ENCODE assay signal across 1 cellular context in the genomic region with DNA sequence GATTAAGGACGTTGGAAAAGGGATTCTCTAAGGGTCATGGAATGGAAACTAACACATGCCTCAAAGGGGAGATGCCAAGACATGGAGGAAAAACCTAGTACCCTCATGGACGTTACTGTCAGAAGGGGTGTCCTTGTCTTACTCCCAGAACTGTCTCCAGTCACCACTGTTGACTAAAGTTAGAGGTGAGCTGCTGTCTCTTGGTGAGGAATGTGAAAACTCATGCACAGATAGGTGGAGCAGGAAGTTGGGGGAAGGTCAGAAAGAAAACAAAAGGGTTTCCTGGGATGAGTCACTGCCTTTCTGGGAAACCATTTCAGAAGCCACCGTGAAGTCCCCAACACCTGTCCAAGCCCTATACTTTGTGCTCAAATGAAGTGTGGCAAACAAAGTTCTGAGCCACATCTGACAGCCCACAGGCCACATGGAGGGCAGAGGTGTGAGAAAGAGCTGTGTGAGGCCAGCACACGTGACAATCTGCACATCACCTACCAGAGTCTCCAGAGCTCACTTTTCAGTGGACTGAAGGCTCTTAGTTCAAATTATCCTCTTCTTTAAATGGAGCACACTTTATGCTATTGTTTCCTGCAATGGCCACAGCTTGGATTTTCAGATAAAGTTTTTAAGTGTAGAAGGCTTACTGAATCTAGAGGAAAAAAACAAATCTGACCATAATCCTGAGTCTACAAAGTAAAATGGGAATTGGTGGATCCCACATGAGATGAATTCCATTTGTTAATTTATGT.
TF ChIP-seq lines count a peak whose summit lies in the region.

No MANE protein-coding gene starts in this region.

TF ChIP-seq in HepG2, 621 proteins besides CTCF, POLR2A, EP300 and RAD21 (continued from another document and continues in another):
- TF ChIP-seq, protein P1, sequence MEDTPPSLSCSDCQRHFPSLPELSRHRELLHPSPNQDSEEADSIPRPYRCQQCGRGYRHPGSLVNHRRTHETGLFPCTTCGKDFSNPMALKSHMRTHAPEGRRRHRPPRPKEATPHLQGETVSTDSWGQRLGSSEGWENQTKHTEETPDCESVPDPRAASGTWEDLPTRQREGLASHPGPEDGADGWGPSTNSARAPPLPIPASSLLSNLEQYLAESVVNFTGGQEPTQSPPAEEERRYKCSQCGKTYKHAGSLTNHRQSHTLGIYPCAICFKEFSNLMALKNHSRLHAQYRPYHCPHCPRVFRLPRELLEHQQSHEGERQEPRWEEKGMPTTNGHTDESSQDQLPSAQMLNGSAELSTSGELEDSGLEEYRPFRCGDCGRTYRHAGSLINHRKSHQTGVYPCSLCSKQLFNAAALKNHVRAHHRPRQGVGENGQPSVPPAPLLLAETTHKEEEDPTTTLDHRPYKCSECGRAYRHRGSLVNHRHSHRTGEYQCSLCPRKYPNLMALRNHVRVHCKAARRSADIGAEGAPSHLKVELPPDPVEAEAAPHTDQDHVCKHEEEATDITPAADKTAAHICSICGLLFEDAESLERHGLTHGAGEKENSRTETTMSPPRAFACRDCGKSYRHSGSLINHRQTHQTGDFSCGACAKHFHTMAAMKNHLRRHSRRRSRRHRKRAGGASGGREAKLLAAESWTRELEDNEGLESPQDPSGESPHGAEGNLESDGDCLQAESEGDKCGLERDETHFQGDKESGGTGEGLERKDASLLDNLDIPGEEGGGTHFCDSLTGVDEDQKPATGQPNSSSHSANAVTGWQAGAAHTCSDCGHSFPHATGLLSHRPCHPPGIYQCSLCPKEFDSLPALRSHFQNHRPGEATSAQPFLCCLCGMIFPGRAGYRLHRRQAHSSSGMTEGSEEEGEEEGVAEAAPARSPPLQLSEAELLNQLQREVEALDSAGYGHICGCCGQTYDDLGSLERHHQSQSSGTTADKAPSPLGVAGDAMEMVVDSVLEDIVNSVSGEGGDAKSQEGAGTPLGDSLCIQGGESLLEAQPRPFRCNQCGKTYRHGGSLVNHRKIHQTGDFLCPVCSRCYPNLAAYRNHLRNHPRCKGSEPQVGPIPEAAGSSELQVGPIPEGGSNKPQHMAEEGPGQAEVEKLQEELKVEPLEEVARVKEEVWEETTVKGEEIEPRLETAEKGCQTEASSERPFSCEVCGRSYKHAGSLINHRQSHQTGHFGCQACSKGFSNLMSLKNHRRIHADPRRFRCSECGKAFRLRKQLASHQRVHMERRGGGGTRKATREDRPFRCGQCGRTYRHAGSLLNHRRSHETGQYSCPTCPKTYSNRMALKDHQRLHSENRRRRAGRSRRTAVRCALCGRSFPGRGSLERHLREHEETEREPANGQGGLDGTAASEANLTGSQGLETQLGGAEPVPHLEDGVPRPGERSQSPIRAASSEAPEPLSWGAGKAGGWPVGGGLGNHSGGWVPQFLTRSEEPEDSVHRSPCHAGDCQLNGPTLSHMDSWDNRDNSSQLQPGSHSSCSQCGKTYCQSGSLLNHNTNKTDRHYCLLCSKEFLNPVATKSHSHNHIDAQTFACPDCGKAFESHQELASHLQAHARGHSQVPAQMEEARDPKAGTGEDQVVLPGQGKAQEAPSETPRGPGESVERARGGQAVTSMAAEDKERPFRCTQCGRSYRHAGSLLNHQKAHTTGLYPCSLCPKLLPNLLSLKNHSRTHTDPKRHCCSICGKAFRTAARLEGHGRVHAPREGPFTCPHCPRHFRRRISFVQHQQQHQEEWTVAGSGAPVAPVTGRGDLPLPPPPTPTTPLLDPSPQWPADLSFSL (CRISPR knock-in tag; IDR thresholded peaks at IDR 0.05) = peak; percentile 83; the same call in 1 of the 2 replicates
- TF ChIP-seq ETV6 (CRISPR knock-in tag; conservative IDR thresholded peaks at IDR 0.05) (peak; percentile 97), ZC3H13 (CRISPR knock-in tag; IDR thresholded peaks at IDR 0.05) (peak; percentile 67; the same call in 1 of the 2 replicates), MXD4 (CRISPR knock-in tag; IDR thresholded peaks at IDR 0.05) (peak; percentile 100), IKZF4 (CRISPR knock-in tag; IDR thresholded peaks at IDR 0.05; ENCODE audit: borderline replicate concordance, low read depth, not compliant biosample characterization) (peak; percentile 98), CENPT (CRISPR knock-in tag; IDR thresholded peaks at IDR 0.05; ENCODE audit: low read depth) (peak; percentile 86; the same call in 1 of the 2 replicates), YEATS2 (CRISPR knock-in tag; IDR thresholded peaks at IDR 0.05; ENCODE audit: borderline replicate concordance) (peak; percentile 97; the same call in 1 of the 2 replicates), ZNF879 (CRISPR knock-in tag; IDR thresholded peaks at IDR 0.05) (peak; percentile 95), SIX4 (CRISPR knock-in tag; IDR thresholded peaks at IDR 0.05) (peak; percentile 94), CHD4 (IDR thresholded peaks at IDR 0.05; ENCODE audit: borderline replicate concordance, low read length) (peak; percentile 71; the same call in 1 of the 2 replicates), EED (CRISPR knock-in tag; IDR thresholded peaks at IDR 0.05) (peak; percentile 78; the same call in 1 of the 2 replicates), ZNF777 (CRISPR knock-in tag; IDR thresholded peaks at IDR 0.05) (no peak), POLR2G (IDR thresholded peaks at IDR 0.05; ENCODE audit: low read depth, low read length) (peak; percentile 79), ZBTB20 (CRISPR knock-in tag; IDR thresholded peaks at IDR 0.05; ENCODE audit: borderline replicate concordance, low read depth) (peak; percentile 99), U2AF2 (IDR thresholded peaks at IDR 0.05; ENCODE audit: low read depth, low read length) (no peak), BRCA1 (CRISPR knock-in tag; IDR thresholded peaks at IDR 0.05) (peak; percentile 98; the same call in 1 of the 2 replicates), MEIS2 (CRISPR knock-in tag; IDR thresholded peaks at IDR 0.05) (peak; percentile 99), ZFP37 (CRISPR knock-in tag; IDR thresholded peaks at IDR 0.05; ENCODE audit: borderline replicate concordance) (peak; percentile 100), ZIK1 (CRISPR knock-in tag; IDR thresholded peaks at IDR 0.05; ENCODE audit: borderline replicate concordance, low read depth) (peak; percentile 99), FLYWCH1 (CRISPR knock-in tag; IDR thresholded peaks at IDR 0.05) (no peak), DPF2 (CRISPR knock-in tag; IDR thresholded peaks at IDR 0.05; ENCODE audit: borderline replicate concordance, low read depth) (peak; percentile 91), ZNF766 (CRISPR knock-in tag; IDR thresholded peaks at IDR 0.05; ENCODE audit: borderline replicate concordance) (peak; percentile 99), PAX8 (CRISPR knock-in tag; IDR thresholded peaks at IDR 0.05; ENCODE audit: borderline replicate concordance) (no peak), EZH2 (conservative IDR thresholded peaks at IDR 0.05; ENCODE audit: low read depth, low read length) (no peak), PHF21A (CRISPR knock-in tag; IDR thresholded peaks at IDR 0.05) (no peak), ZSCAN29 (CRISPR knock-in tag; conservative IDR thresholded peaks at IDR 0.05) (peak; percentile 85; the same call in 1 of the 2 replicates), HES4 (CRISPR knock-in tag; IDR thresholded peaks at IDR 0.05; ENCODE audit: borderline replicate concordance) (peak; percentile 64; the same call in 1 of the 2 replicates), ZNF430 (CRISPR knock-in tag; IDR thresholded peaks at IDR 0.05) (peak; percentile 100), ZNF678 (CRISPR knock-in tag; IDR thresholded peaks at IDR 0.05) (no peak), ZNF317 (CRISPR knock-in tag; IDR thresholded peaks at IDR 0.05) (peak; percentile 96), ZBTB21 (CRISPR knock-in tag; IDR thresholded peaks at IDR 0.05) (peak; percentile 83), ZNF749 (CRISPR knock-in tag; IDR thresholded peaks at IDR 0.05; ENCODE audit: borderline replicate concordance) (peak; percentile 99), ZSCAN25 (CRISPR knock-in tag; IDR thresholded peaks at IDR 0.05) (peak; percentile 83; the same call in 1 of the 2 replicates), ARID2 (CRISPR knock-in tag; IDR thresholded peaks at IDR 0.05; ENCODE audit: borderline replicate concordance) (peak; percentile 100), ISX (CRISPR knock-in tag; conservative IDR thresholded peaks at IDR 0.05) (no peak), ZNF124 (CRISPR knock-in tag; IDR thresholded peaks at IDR 0.05) (peak; percentile 53; the same call in 1 of the 2 replicates), ZNF180 (CRISPR knock-in tag; IDR thresholded peaks at IDR 0.05; ENCODE audit: borderline replicate concordance, low read depth) (no peak), ZNF552 (CRISPR knock-in tag; IDR thresholded peaks at IDR 0.05; ENCODE audit: borderline replicate concordance) (peak; percentile 100), NFYB (CRISPR knock-in tag; IDR thresholded peaks at IDR 0.05) (no peak; the same call in 1 of the 2 replicates), NR3C1 (CRISPR knock-in tag; IDR thresholded peaks at IDR 0.05) (no peak), ZNF44 (CRISPR knock-in tag; IDR thresholded peaks at IDR 0.05) (peak; percentile 98), GTF3A (CRISPR knock-in tag; conservative IDR thresholded peaks at IDR 0.05) (no peak; the same call in 1 of the 2 replicates)
- TF ChIP-seq, protein P2, sequence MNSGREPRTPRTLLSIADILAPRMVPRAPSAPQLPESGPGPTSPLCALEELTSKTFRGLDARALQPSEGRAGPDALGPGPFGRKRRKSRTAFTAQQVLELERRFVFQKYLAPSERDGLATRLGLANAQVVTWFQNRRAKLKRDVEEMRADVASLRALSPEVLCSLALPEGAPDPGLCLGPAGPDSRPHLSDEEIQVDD (CRISPR knock-in tag; IDR thresholded peaks at IDR 0.05; ENCODE audit: borderline replicate concordance) = peak; percentile 96
- TF ChIP-seq, protein P3, sequence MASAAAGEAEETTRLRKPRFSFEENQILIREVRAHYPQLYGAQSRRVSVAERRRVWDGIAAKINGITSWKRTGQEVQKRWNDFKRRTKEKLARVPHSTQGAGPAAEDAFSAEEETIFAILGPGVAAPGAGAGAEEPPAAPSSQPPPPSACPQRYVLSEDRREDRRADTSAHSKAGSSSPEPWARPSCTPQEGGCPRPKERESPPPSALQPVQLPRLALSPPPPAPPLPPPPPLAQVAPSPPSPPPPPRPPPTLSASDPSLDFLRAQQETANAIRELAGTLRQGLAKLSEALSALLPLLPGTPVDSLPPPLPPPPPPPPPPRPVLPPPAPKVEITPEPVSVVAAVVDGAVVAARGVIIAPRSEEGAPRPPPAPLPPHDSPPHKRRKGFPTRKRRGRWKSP (CRISPR knock-in tag; IDR thresholded peaks at IDR 0.05) = no peak
- TF ChIP-seq, protein P4, sequence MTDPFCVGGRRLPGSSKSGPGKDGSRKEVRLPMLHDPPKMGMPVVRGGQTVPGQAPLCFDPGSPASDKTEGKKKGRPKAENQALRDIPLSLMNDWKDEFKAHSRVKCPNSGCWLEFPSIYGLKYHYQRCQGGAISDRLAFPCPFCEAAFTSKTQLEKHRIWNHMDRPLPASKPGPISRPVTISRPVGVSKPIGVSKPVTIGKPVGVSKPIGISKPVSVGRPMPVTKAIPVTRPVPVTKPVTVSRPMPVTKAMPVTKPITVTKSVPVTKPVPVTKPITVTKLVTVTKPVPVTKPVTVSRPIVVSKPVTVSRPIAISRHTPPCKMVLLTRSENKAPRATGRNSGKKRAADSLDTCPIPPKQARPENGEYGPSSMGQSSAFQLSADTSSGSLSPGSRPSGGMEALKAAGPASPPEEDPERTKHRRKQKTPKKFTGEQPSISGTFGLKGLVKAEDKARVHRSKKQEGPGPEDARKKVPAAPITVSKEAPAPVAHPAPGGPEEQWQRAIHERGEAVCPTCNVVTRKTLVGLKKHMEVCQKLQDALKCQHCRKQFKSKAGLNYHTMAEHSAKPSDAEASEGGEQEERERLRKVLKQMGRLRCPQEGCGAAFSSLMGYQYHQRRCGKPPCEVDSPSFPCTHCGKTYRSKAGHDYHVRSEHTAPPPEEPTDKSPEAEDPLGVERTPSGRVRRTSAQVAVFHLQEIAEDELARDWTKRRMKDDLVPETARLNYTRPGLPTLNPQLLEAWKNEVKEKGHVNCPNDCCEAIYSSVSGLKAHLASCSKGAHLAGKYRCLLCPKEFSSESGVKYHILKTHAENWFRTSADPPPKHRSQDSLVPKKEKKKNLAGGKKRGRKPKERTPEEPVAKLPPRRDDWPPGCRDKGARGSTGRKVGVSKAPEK (CRISPR knock-in tag; IDR thresholded peaks at IDR 0.05; ENCODE audit: borderline replicate concordance) = peak; percentile 87; the same call in 1 of the 2 replicates
- TF ChIP-seq, protein P5, sequence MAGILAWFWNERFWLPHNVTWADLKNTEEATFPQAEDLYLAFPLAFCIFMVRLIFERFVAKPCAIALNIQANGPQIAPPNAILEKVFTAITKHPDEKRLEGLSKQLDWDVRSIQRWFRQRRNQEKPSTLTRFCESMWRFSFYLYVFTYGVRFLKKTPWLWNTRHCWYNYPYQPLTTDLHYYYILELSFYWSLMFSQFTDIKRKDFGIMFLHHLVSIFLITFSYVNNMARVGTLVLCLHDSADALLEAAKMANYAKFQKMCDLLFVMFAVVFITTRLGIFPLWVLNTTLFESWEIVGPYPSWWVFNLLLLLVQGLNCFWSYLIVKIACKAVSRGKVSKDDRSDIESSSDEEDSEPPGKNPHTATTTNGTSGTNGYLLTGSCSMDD (CRISPR knock-in tag; IDR thresholded peaks at IDR 0.05) = peak; percentile 99
- TF ChIP-seq, protein P6, sequence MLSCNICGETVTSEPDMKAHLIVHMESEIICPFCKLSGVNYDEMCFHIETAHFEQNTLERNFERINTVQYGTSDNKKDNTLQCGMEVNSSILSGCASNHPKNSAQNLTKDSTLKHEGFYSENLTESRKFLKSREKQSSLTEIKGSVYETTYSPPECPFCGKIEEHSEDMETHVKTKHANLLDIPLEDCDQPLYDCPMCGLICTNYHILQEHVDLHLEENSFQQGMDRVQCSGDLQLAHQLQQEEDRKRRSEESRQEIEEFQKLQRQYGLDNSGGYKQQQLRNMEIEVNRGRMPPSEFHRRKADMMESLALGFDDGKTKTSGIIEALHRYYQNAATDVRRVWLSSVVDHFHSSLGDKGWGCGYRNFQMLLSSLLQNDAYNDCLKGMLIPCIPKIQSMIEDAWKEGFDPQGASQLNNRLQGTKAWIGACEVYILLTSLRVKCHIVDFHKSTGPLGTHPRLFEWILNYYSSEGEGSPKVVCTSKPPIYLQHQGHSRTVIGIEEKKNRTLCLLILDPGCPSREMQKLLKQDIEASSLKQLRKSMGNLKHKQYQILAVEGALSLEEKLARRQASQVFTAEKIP (CRISPR knock-in tag; IDR thresholded peaks at IDR 0.05; ENCODE audit: borderline replicate concordance) = no peak
- TF ChIP-seq, protein P7, sequence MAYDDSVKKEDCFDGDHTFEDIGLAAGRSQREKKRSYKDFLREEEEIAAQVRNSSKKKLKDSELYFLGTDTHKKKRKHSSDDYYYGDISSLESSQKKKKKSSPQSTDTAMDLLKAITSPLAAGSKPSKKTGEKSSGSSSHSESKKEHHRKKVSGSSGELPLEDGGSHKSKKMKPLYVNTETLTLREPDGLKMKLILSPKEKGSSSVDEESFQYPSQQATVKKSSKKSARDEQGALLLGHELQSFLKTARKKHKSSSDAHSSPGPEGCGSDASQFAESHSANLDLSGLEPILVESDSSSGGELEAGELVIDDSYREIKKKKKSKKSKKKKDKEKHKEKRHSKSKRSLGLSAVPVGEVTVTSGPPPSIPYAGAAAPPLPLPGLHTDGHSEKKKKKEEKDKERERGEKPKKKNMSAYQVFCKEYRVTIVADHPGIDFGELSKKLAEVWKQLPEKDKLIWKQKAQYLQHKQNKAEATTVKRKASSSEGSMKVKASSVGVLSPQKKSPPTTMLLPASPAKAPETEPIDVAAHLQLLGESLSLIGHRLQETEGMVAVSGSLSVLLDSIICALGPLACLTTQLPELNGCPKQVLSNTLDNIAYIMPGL (CRISPR knock-in tag; IDR thresholded peaks at IDR 0.05; ENCODE audit: borderline replicate concordance in 1 of 2, low read depth in 1 of 2) = peak; percentile 89 to 100
